ENCODE assay signal across 1 cellular context in genomic region chr9:134343637-134344036, GRCh38.
TF ChIP-seq lines count a peak whose summit lies in the region.

No MANE protein-coding gene starts in this region.

TF ChIP-seq in GM23338, 12 proteins besides CTCF, POLR2A, EP300 and RAD21 (continued from another document):
- TF ChIP-seq, protein P1, sequence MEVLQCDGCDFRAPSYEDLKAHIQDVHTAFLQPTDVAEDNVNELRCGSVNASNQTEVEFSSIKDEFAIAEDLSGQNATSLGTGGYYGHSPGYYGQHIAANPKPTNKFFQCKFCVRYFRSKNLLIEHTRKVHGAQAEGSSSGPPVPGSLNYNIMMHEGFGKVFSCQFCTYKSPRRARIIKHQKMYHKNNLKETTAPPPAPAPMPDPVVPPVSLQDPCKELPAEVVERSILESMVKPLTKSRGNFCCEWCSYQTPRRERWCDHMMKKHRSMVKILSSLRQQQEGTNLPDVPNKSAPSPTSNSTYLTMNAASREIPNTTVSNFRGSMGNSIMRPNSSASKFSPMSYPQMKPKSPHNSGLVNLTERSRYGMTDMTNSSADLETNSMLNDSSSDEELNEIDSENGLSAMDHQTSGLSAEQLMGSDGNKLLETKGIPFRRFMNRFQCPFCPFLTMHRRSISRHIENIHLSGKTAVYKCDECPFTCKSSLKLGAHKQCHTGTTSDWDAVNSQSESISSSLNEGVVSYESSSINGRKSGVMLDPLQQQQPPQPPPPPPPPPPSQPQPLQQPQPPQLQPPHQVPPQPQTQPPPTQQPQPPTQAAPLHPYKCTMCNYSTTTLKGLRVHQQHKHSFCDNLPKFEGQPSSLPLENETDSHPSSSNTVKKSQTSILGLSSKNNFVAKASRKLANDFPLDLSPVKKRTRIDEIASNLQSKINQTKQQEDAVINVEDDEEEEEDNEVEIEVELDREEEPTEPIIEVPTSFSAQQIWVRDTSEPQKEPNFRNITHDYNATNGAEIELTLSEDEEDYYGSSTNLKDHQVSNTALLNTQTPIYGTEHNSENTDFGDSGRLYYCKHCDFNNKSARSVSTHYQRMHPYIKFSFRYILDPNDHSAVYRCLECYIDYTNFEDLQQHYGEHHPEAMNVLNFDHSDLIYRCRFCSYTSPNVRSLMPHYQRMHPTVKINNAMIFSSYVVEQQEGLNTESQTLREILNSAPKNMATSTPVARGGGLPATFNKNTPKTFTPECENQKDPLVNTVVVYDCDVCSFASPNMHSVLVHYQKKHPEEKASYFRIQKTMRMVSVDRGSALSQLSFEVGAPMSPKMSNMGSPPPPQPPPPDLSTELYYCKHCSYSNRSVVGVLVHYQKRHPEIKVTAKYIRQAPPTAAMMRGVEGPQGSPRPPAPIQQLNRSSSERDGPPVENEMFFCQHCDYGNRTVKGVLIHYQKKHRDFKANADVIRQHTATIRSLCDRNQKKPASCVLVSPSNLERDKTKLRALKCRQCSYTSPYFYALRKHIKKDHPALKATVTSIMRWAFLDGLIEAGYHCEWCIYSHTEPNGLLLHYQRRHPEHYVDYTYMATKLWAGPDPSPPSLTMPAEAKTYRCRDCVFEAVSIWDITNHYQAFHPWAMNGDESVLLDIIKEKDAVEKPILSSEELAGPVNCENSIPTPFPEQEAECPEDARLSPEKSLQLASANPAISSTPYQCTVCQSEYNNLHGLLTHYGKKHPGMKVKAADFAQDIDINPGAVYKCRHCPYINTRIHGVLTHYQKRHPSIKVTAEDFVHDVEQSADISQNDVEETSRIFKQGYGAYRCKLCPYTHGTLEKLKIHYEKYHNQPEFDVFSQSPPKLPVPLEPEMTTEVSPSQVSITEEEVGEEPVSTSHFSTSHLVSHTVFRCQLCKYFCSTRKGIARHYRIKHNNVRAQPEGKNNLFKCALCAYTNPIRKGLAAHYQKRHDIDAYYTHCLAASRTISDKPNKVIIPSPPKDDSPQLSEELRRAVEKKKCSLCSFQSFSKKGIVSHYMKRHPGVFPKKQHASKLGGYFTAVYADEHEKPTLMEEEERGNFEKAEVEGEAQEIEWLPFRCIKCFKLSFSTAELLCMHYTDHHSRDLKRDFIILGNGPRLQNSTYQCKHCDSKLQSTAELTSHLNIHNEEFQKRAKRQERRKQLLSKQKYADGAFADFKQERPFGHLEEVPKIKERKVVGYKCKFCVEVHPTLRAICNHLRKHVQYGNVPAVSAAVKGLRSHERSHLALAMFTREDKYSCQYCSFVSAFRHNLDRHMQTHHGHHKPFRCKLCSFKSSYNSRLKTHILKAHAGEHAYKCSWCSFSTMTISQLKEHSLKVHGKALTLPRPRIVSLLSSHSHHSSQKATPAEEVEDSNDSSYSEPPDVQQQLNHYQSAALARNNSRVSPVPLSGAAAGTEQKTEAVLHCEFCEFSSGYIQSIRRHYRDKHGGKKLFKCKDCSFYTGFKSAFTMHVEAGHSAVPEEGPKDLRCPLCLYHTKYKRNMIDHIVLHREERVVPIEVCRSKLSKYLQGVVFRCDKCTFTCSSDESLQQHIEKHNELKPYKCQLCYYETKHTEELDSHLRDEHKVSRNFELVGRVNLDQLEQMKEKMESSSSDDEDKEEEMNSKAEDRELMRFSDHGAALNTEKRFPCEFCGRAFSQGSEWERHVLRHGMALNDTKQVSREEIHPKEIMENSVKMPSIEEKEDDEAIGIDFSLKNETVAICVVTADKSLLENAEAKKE (CRISPR knock-in tag; IDR thresholded peaks at IDR 0.05): no peak
- no peak for TF ChIP-seq ZNF331 (CRISPR knock-in tag; IDR thresholded peaks at IDR 0.05; ENCODE audit: low read depth)
- TF ChIP-seq STAT1 (IDR thresholded peaks at IDR 0.05; ENCODE audit: unreplicated experiment): no peak
- TF ChIP-seq JUNB (IDR thresholded peaks at IDR 0.05; ENCODE audit: unreplicated experiment): no peak
- TF ChIP-seq EZH2 (IDR thresholded peaks at IDR 0.05; ENCODE audit: low read depth, unreplicated experiment): no peak
- TF ChIP-seq NANOG (IDR thresholded peaks at IDR 0.05; ENCODE audit: borderline replicate concordance): no peak
- TF ChIP-seq EZH2phosphoT487 (IDR thresholded peaks at IDR 0.05; ENCODE audit: unreplicated experiment): no peak
- no peak for TF ChIP-seq ETS1 (IDR thresholded peaks at IDR 0.05)
- no peak for TF ChIP-seq REST (IDR thresholded peaks at IDR 0.05; ENCODE audit: unreplicated experiment)
- TF ChIP-seq POLR2AphosphoS5 (IDR thresholded peaks at IDR 0.05; ENCODE audit: low read depth): no peak
- TF ChIP-seq ZNF114 (CRISPR knock-in tag; IDR thresholded peaks at IDR 0.05): no peak
